ENCODE assay signal across 14 cellular contexts in the genomic region with DNA sequence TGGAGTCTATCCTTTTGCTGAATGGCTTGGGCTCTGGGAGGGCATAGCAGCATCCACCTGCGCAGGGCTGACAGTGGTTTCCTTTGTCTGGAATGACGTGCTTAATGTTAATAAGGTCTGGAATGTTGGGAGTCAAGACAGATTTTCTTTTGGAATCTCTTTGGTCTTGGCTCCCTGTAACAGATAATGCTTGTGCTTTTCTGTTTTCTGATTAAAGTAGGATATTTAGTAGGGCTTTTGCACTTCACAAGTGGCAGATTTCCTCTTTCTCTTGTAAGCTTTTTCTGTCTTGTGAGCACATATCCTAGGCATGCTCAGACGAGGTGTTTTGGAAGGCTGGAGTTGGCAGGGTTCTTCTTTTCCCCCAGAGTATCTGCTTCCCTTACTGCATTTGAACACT.
DNase-seq lines count a peak whose midpoint lies in the region; TF ChIP-seq lines count a peak whose summit lies in the region.
"Had no signal": no experiment of that assay in that cellular context is flagged by ENCODE, and none has a peak within 500 bp of the region (broad histone marks: within the 10 kb centered on the region; RNA-seq: fewer than 3 reads in every experiment).

No MANE protein-coding gene starts in this region.

- no peak overlapping the region for H2BK120ac ChIP-seq in H9 (ENCODE audit: low read depth, low read length, poor library complexity, severe bottlenecking)

- peak overlapping the region in 2 of 3 experiments; percentile 57 to 78; a peak in 5 of 7 replicates for H3K27ac Mint-ChIP-seq in H9
- peak overlapping the region; percentile 31 for H3K27ac Mint-ChIP-seq in endothelial cell (ENCODE audit: unreplicated experiment)
- H3K27ac Mint-ChIP-seq in mesothelial cell of epicardium = peak overlapping the region; percentile 97
- H3K27ac Mint-ChIP-seq: natural killer cell treated with Interleukin-12 subunit alpha and Interleukin-12 subunit beta and Interleukin-15 and Interleukin-18, amount 100 ng/mL, for 72 hours; stimulated activated naive CD8-positive, alpha-beta T cell treated with anti-CD3 and anti-CD28 coated beads, Interleukin-15, amount 100 ng/mL, for 72 hours; T-helper 1 cell treated with Interleukin-12 subunit alpha and Interleukin-12 subunit beta and Interleukin-4 antibody, amounts not matched to agents 30 μg/mL and 1 μg/mL, for 36 hours had no signal

- in situ Hi-C loops in KBM-7 (cut with MboI; ENCODE audit: low pct_unique_long_range_greater_than_20kb, low sequenced_read_pairs) = no loop called here

- H3K79me2 ChIP-seq in H9 (ENCODE audit: insufficient read depth, low read length) = no peaks in the 10 kb centered on the region

- no peak overlapping the region for H2BK20ac ChIP-seq in H9 (ENCODE audit: low read depth, low read length, poor library complexity, severe bottlenecking)

- no peak overlapping the region for H2AFZ ChIP-seq in H9 (ENCODE audit: low read length)

- no peak overlapping the region for H4K91ac ChIP-seq in H9 (ENCODE audit: insufficient read length, low read depth, low read length)

- DNase-seq in H9 (no peak), endothelial cell (ENCODE audit: low spot score) (no peak), mesothelial cell of epicardium (ENCODE audit: low spot score in 2 of 2, unreplicated experiment in 2 of 2) (no peak), superior temporal gyrus (ENCODE audit: extremely low spot score) (peak; percentile 56), substantia nigra (lab: John Stamatoyannopoulos, UW) (no peak), NCI-H510A (lab: John Stamatoyannopoulos, UW) (no peak), KBM-7 (no peak), AG08395 (ENCODE audit: low spot score) (no peak)
- DNase-seq: activated CD4-positive, alpha-beta T cell treated with anti-CD3 and anti-CD28 coated beads, Interleukin-2, amount 50 U/mL, for 4 hours; effector memory CD4-positive, alpha-beta T cell; NCI-H187 treated with DMSO at 0.1 percent for 48 hours; stimulated activated naive CD8-positive, alpha-beta T cell treated with anti-CD3 and anti-CD28 coated beads, Interleukin-15, amount 100 ng/mL, for 72 hours had no signal

- no CpG with 5 or more reads among the region's 3 CpGs for WGBS in H9 (ENCODE audit: extremely low coverage, insufficient read length, low lambda C conversion rate)

- no peaks in the 10 kb centered on the region for H3K27me3 ChIP-seq in H9 (ENCODE audit: insufficient read depth, low read length)

- H4K20me1 ChIP-seq in H9 (ENCODE audit: control insufficient read depth, insufficient read depth, insufficient read length) = no peaks in the 10 kb centered on the region

- no peak overlapping the region for H4K5ac ChIP-seq in H9 (ENCODE audit: insufficient read length, low read depth, low read length)

- H3K27me3 Mint-ChIP-seq in H9 (ENCODE audit: low read depth) (no peaks in the 10 kb centered on the region), endothelial cell (ENCODE audit: unreplicated experiment) (peaks cover 4% of the 10 kb centered on the region), mesothelial cell of epicardium (ENCODE audit: low read depth) (no peaks in the 10 kb centered on the region)
- H3K27me3 Mint-ChIP-seq: natural killer cell treated with Interleukin-12 subunit alpha and Interleukin-12 subunit beta and Interleukin-15 and Interleukin-18, amount 100 ng/mL, for 72 hours; stimulated activated naive CD8-positive, alpha-beta T cell treated with anti-CD3 and anti-CD28 coated beads, Interleukin-15, amount 100 ng/mL, for 72 hours had no signal

- no peak overlapping the region for H3K18ac ChIP-seq in H9 (ENCODE audit: insufficient read length, low read depth, low read length)

- H3K4ac ChIP-seq in H9 (ENCODE audit: low read depth, low read length) = no peak overlapping the region

- no peak overlapping the region for H2BK12ac ChIP-seq in H9 (ENCODE audit: insufficient read length, low read depth, low read length)

- no peak overlapping the region for H4K8ac ChIP-seq in H9 (replicated peaks; ENCODE audit: insufficient read length, low read depth, low read length)

- no peak overlapping the region for H3T11ph ChIP-seq in H9 (ENCODE audit: low read length)

- H3K14ac ChIP-seq in H9 (ENCODE audit: insufficient read depth, low read length) = no peak overlapping the region

- no peaks in the 10 kb centered on the region for H3K23me2 ChIP-seq in H9 (ENCODE audit: insufficient read length, low read depth, low read length, poor library complexity, severe bottlenecking)

- H3K56ac ChIP-seq in H9 (ENCODE audit: insufficient read length, low read depth, low read length) = no peak overlapping the region

- H2BK15ac ChIP-seq in H9 (ENCODE audit: low read depth, low read length) = no peak overlapping the region

- H3K9me3 Mint-ChIP-seq in H9 (no peaks in the 10 kb centered on the region), endothelial cell (ENCODE audit: unreplicated experiment) (no peaks in the 10 kb centered on the region), mesothelial cell of epicardium (no peaks in the 10 kb centered on the region)
- H3K9me3 Mint-ChIP-seq: natural killer cell treated with Interleukin-12 subunit alpha and Interleukin-12 subunit beta and Interleukin-15 and Interleukin-18, amount 100 ng/mL, for 72 hours; stimulated activated naive CD8-positive, alpha-beta T cell treated with anti-CD3 and anti-CD28 coated beads, Interleukin-15, amount 100 ng/mL, for 72 hours; T-helper 1 cell treated with Interleukin-12 subunit alpha and Interleukin-12 subunit beta and Interleukin-4 antibody, amounts not matched to agents 30 μg/mL and 1 μg/mL, for 36 hours had no signal

- no peak overlapping the region for H3K4me2 ChIP-seq in H9 (ENCODE audit: insufficient read depth, insufficient read length, low read length)

- peaks cover 4% of the 10 kb centered on the region; the same call in 1 of the 2 replicates for H3K4me1 ChIP-seq in H9 (ENCODE audit: insufficient read depth, low read length)

- H3K4me3 Mint-ChIP-seq in H9 = no peak overlapping the region
- no peak overlapping the region for H3K4me3 Mint-ChIP-seq in endothelial cell (ENCODE audit: unreplicated experiment)
- H3K4me3 Mint-ChIP-seq in mesothelial cell of epicardium = no peak overlapping the region
- H3K4me3 Mint-ChIP-seq: natural killer cell treated with Interleukin-12 subunit alpha and Interleukin-12 subunit beta and Interleukin-15 and Interleukin-18, amount 100 ng/mL, for 72 hours; stimulated activated naive CD8-positive, alpha-beta T cell treated with anti-CD3 and anti-CD28 coated beads, Interleukin-15, amount 100 ng/mL, for 72 hours; T-helper 1 cell treated with Interleukin-12 subunit alpha and Interleukin-12 subunit beta and Interleukin-4 antibody, amounts not matched to agents 30 μg/mL and 1 μg/mL, for 36 hours had no signal

- H3K4me1 Mint-ChIP-seq in H9 (peaks cover 31 to 37% of the 10 kb centered on the region in 2 experiments), endothelial cell (ENCODE audit: unreplicated experiment) (peaks cover 62% of the 10 kb centered on the region), mesothelial cell of epicardium (peaks cover 57% of the 10 kb centered on the region)
- H3K4me1 Mint-ChIP-seq: stimulated activated naive CD8-positive, alpha-beta T cell treated with anti-CD3 and anti-CD28 coated beads, Interleukin-15, amount 100 ng/mL, for 72 hours had no signal

- peaks cover 0 to 11% (median 2%) of the 10 kb centered on the region in 3 experiments; a peak in 5 of 7 replicates for H3K36me3 Mint-ChIP-seq in H9 (ENCODE audit: insufficient read depth in 1 of 3, low read depth in 3 of 3)
- peaks cover 34% of the 10 kb centered on the region for H3K36me3 Mint-ChIP-seq in endothelial cell (ENCODE audit: low read depth, unreplicated experiment)
- H3K36me3 Mint-ChIP-seq in mesothelial cell of epicardium = peaks cover 14% of the 10 kb centered on the region

- no peak overlapping the region for H3K27ac ChIP-seq in H9 (ENCODE audit: insufficient read length, low read depth, low read length)
- H3K27ac ChIP-seq in substantia nigra (ENCODE audit: low read depth, low read length, poor library complexity, severe bottlenecking) = no peak overlapping the region

- TF ChIP-seq CTCF in H9 (conservative IDR thresholded peaks at IDR 0.05) = no peak
- no peak for TF ChIP-seq CTCF in endothelial cell (IDR thresholded peaks at IDR 0.05; ENCODE audit: unreplicated experiment)
- no peak for TF ChIP-seq CTCF in mesothelial cell of epicardium (IDR thresholded peaks at IDR 0.05; ENCODE audit: unreplicated experiment)

- no peak overlapping the region for H3K9ac ChIP-seq in H9 (ENCODE audit: extremely low read depth, insufficient read length, low read length)

- no peaks in the 10 kb centered on the region for H3K9me3 ChIP-seq in H9 (ENCODE audit: control insufficient read depth, low read depth, low read length)

- H2AK5ac ChIP-seq in H9 (ENCODE audit: insufficient read length, low read length) = no peak overlapping the region

- no peak overlapping the region for H2BK5ac ChIP-seq in H9 (ENCODE audit: insufficient read length, low read length)

- no peak overlapping the region for H3K23ac ChIP-seq in H9 (ENCODE audit: insufficient read length, low read depth, low read length)

- H3K79me1 ChIP-seq in H9 (ENCODE audit: insufficient read depth, low read depth, low read length, poor library complexity, severe bottlenecking) = no peaks in the 10 kb centered on the region

Comparison
In these comparisons a context has a peak if more than half of its experiments do, and no peak if none do; other contexts are left out.
1. H3K27ac Mint-ChIP-seq: peak in every context shown above with its lines; median percentile 97 in mesothelial cell of epicardium; 68 in H9; 31 in endothelial cell.